8 cellular contexts compared by ENCODE assay signal in genomic region chr22:29072193-29072978, GRCh38. TPM values are rescaled to one million over a fixed set of nuclear protein-coding genes. Genes with fewer than 3 reads are reported as not detected.
DNase-seq lines count a peak whose midpoint lies in the region; ATAC-seq and TF ChIP-seq lines count a peak whose summit lies in the region.

No MANE protein-coding gene starts in this region.

- H3K9me3 Mint-ChIP-seq in type B pancreatic cell, result no peaks in the 10 kb centered on the region

- no peak for TF ChIP-seq CTCF in HEK293 (tag by site-specific recombination; IDR thresholded peaks at IDR 0.05)
- TF ChIP-seq CTCF in left ventricle myocardium inferior (IDR thresholded peaks at IDR 0.05; ENCODE audit: borderline replicate concordance), result no peak
- no peak for TF ChIP-seq CTCF in type B pancreatic cell (conservative IDR thresholded peaks at IDR 0.05)

- H3K4me3 Mint-ChIP-seq in T-helper 17 cell, result peak overlapping the region; percentile 85
- peak overlapping the region; percentile 85 for H3K4me3 Mint-ChIP-seq in type B pancreatic cell

- POLR2A ChIA-PET in HEK293 (lab: Yijun Ruan, JAX), result interaction anchor here (0.9 to 1.4 kb wide), 4 partner anchors 10 to 190 kb away, joined by 3 to 4 read pairs (median 4); no protein-coding TSS in a partner anchor

- CTCF ChIA-PET in HEK293 (lab: Yijun Ruan, JAX), result interaction anchor here (0.6 to 1.5 kb wide), 3 partner anchors 31 to 82 kb away, joined by 3 to 6 read pairs (median 5); no protein-coding TSS in a partner anchor

- H3K27ac Mint-ChIP-seq in T-helper 17 cell (no peak overlapping the region), type B pancreatic cell (peak overlapping the region; percentile 9)

- intact Hi-C loops in left ventricle myocardium inferior (cut with micrococcal nuclease) (no loop called here), posterior vena cava (cut with DNase I) (no loop called here)

- H3K4me1 ChIP-seq in HEK293 (ENCODE audit: control insufficient read depth, insufficient read depth, low read length) (no peaks in the 10 kb centered on the region; the same call in 1 of the 2 replicates), left ventricle myocardium inferior (peaks cover 52% of the 10 kb centered on the region)

- H3K9me3 ChIP-seq in HEK293 (ENCODE audit: control insufficient read depth, insufficient read depth, low read depth, low read length) (no peaks in the 10 kb centered on the region), T-helper 17 cell (ENCODE audit: control insufficient read depth, low read length, poor library complexity, severe bottlenecking) (peaks cover 2% of the 10 kb centered on the region), left ventricle myocardium inferior (replicated peaks) (no peaks in the 10 kb centered on the region)

- H3K4me3 ChIP-seq in HEK293 (ENCODE audit: low read depth, low read length), result peak overlapping the region; percentile 65
- H3K4me3 ChIP-seq in left ventricle myocardium inferior, result peak overlapping the region; percentile 82

- peak; percentile 98 for ATAC-seq in T-helper 17 cell

- H3K27me3 Mint-ChIP-seq in T-helper 17 cell, result peaks cover 27% of the 10 kb centered on the region
- peaks cover 11% of the 10 kb centered on the region for H3K27me3 Mint-ChIP-seq in type B pancreatic cell

- peaks cover 2% of the 10 kb centered on the region for H3K36me3 Mint-ChIP-seq in T-helper 17 cell (ENCODE audit: low read depth)
- H3K36me3 Mint-ChIP-seq in type B pancreatic cell, result no peaks in the 10 kb centered on the region

- H3K4me1 Mint-ChIP-seq in T-helper 17 cell (peaks cover 18% of the 10 kb centered on the region), type B pancreatic cell (ENCODE audit: unreplicated experiment) (peaks cover 27% of the 10 kb centered on the region)

- DNase-seq in ELF-1 (ENCODE audit: low read depth, low spot score) (peak; percentile 95), NCI-H1048 (lab: John Stamatoyannopoulos, UW) (peak; percentile 86), T-helper 17 cell (peak; percentile 78 to 81 (median 78)), amniotic epithelial cell (ENCODE audit: low read depth) (peak; percentile 50), left ventricle myocardium inferior (peak; percentile 90), posterior vena cava (ENCODE audit: low spot score) (peak; percentile 94), type B pancreatic cell (ENCODE audit: extremely low spot score, unreplicated experiment) (peak; percentile 93)

- H3K36me3 ChIP-seq in HEK293 (ENCODE audit: control insufficient read depth in 2 of 2, insufficient read depth in 1 of 2, low read length in 2 of 2), result no peaks in the 10 kb centered on the region; a peak in 1 of 3 replicates
- H3K36me3 ChIP-seq in left ventricle myocardium inferior, result no peaks in the 10 kb centered on the region

- peaks cover 10% of the 10 kb centered on the region for H3K27me3 ChIP-seq in left ventricle myocardium inferior (ENCODE audit: low read depth)

- H3K27ac ChIP-seq in HEK293 (ENCODE audit: extremely low read depth, low read depth, low read length) (no peak overlapping the region; the same call in 1 of the 2 replicates), left ventricle myocardium inferior (replicated peaks) (no peak overlapping the region)

TF ChIP-seq in HEK293, 187 proteins besides CTCF, POLR2A, EP300 and RAD21 (continues in another document):
- 0 out of 2 replicates have a peak, but pooled peaks have one; percentile 20 for TF ChIP-seq ZNF580 (tag by site-specific recombination; IDR thresholded peaks at IDR 0.05)
- no peak for TF ChIP-seq ZNF350 (tag by site-specific recombination; IDR thresholded peaks at IDR 0.05)
- TF ChIP-seq KLF8 (tag by site-specific recombination; IDR thresholded peaks at IDR 0.05), result 0 out of 2 replicates have a peak, but pooled peaks have one; percentile 21
- no peak for TF ChIP-seq ZNF544 (tag by site-specific recombination; IDR thresholded peaks at IDR 0.05)
- no peak for TF ChIP-seq ZSCAN16 (tag by site-specific recombination; IDR thresholded peaks at IDR 0.05)
- no peak for TF ChIP-seq BCL6B (tag by site-specific recombination; IDR thresholded peaks at IDR 0.05)
- TF ChIP-seq SCRT2 (tag by site-specific recombination; IDR thresholded peaks at IDR 0.05), result peak; percentile 71
- peak; percentile 51; the same call in 1 of the 2 replicates for TF ChIP-seq KLF1 (tag by site-specific recombination; IDR thresholded peaks at IDR 0.05)
- TF ChIP-seq ZNF530 (tag by site-specific recombination; IDR thresholded peaks at IDR 0.05; ENCODE audit: low read depth), result no peak
- peak; percentile 65 for TF ChIP-seq SP2 (tag by site-specific recombination; IDR thresholded peaks at IDR 0.05)
- TF ChIP-seq ZNF629 (tag by site-specific recombination; IDR thresholded peaks at IDR 0.05), result 0 out of 2 replicates have a peak, but pooled peaks have one; percentile 16
- no peak for TF ChIP-seq OSR2 (tag by site-specific recombination; IDR thresholded peaks at IDR 0.05)
- 0 out of 2 replicates have a peak, but pooled peaks have one; percentile 45 for TF ChIP-seq BCL11A (tag by site-specific recombination; IDR thresholded peaks at IDR 0.05; ENCODE audit: low read depth)
- no peak for TF ChIP-seq ELK4 (IDR thresholded peaks at IDR 0.05; ENCODE audit: borderline replicate concordance, low read depth, low read length)
- TF ChIP-seq ZNF302 (tag by site-specific recombination; IDR thresholded peaks at IDR 0.05; ENCODE audit: low read depth), result no peak
- peak; percentile 48 for TF ChIP-seq ZEB2 (tag by site-specific recombination; IDR thresholded peaks at IDR 0.05)
- TF ChIP-seq GLIS2 (tag by site-specific recombination; IDR thresholded peaks at IDR 0.05), result no peak
- peak; percentile 98 for TF ChIP-seq ZNF121 (tag by site-specific recombination; IDR thresholded peaks at IDR 0.05)
- no peak for TF ChIP-seq ZNF184 (tag by site-specific recombination; IDR thresholded peaks at IDR 0.05)
- peak; percentile 78 for TF ChIP-seq SP3 (tag by site-specific recombination; IDR thresholded peaks at IDR 0.05)
- no peak for TF ChIP-seq ZBTB6 (tag by site-specific recombination; IDR thresholded peaks at IDR 0.05)
- peak; percentile 51 for TF ChIP-seq ZXDB (tag by site-specific recombination; IDR thresholded peaks at IDR 0.05)
- TF ChIP-seq ZNF843 (tag by site-specific recombination; IDR thresholded peaks at IDR 0.05), result no peak
- TF ChIP-seq ZNF791 (tag by site-specific recombination; IDR thresholded peaks at IDR 0.05), result no peak
- peak; percentile 60; the same call in 1 of the 2 replicates for TF ChIP-seq KLF9 (tag by site-specific recombination; IDR thresholded peaks at IDR 0.05; ENCODE audit: low read depth)
- TF ChIP-seq ZBTB26 (tag by site-specific recombination; optimal IDR thresholded peaks at IDR 0.05), result peak; percentile 45
- TF ChIP-seq SCRT1 (tag by site-specific recombination; IDR thresholded peaks at IDR 0.05; ENCODE audit: borderline replicate concordance), result no peak

RNA-seq across cellular contexts. Expression of gene KREMEN1, which starts 0.4 kb away (rescaled TPM):
- total RNA-seq in T-helper 17 cell, result under 1 TPM; 0.15 to 0.26 TPM
- total RNA-seq in left ventricle myocardium inferior, result 102 TPM
- 10 to 100 TPM; 13.7 to 22.2 TPM for total RNA-seq in posterior vena cava
- total RNA-seq in type B pancreatic cell (ENCODE audit: low replicate concordance), result 26.2 and 29.1 TPM in 2 replicates

RNA-seq across cellular contexts. Expression of gene C22orf31, which starts 10.8 kb away (rescaled TPM):
- total RNA-seq in T-helper 17 cell (not detected), left ventricle myocardium inferior (0.30 TPM), posterior vena cava (not detected), type B pancreatic cell (ENCODE audit: low replicate concordance) (0.63 TPM in 1 of 2 replicates, not detected in the other)

Comparison
In these comparisons a context has a peak if more than half of its experiments do, and no peak if none do; other contexts are left out.
1. RNA of gene KREMEN1, which starts 0.4 kb away (total RNA-seq): 102 TPM in left ventricle myocardium inferior (single experiment), 26.2 to 29.1 TPM in type B pancreatic cell and 13.7 to 22.2 TPM in posterior vena cava; 0.15 to 0.26 TPM in T-helper 17 cell; every median in the first group is over 10 times any median in the second.
2. Peak in every context shown above with its lines, with median percentiles within 50 percentile points of each other: DNase-seq.